Comparison of ENCODE assay signal across 10 cellular contexts in genomic region chr5:73274870-73275756, GRCh38.
DNase-seq lines count a peak whose midpoint lies in the region; ATAC-seq lines count a peak whose summit lies in the region.
"Had no signal": no experiment of that assay in that cellular context is flagged by ENCODE, and none has a peak within 500 bp of the region (broad histone marks: within the 10 kb centered on the region; RNA-seq: fewer than 3 reads in every experiment).

No MANE protein-coding gene starts in this region.

- no peak overlapping the region for H3K4me3 ChIP-seq in skin epidermis

- peak overlapping the region; percentile 32 for H3K27ac ChIP-seq in layer of hippocampus (ENCODE audit: low read depth, low read length)
- peak overlapping the region in 13 of 21 experiments; percentile 8 to 72 (median 54) for H3K27ac ChIP-seq in skin epidermis

- ATAC-seq in GM19455 (IDR thresholded peaks at IDR 0.05; ENCODE audit: unreplicated experiment) (no peak), GM18519 (IDR thresholded peaks at IDR 0.05; ENCODE audit: low FRiP score, unreplicated experiment) (no peak), GM19351 (IDR thresholded peaks at IDR 0.05; ENCODE audit: unreplicated experiment) (no peak)

- H3K27me3 ChIP-seq in layer of hippocampus (ENCODE audit: control insufficient read depth, insufficient read depth, low read length), result no peaks in the 10 kb centered on the region

- peak; percentile 75 for DNase-seq in NCI-H2171 (lab: John Stamatoyannopoulos, UW)
- peak; percentile 84 for DNase-seq in cerebellum (ENCODE audit: low spot score)
- no peak for DNase-seq in islet precursor cell
- DNase-seq: H7, Karpas-422 had no signal
